8 cellular contexts compared by ENCODE assay signal in genomic region chr15:90306560-90306959, GRCh38. TPM values are rescaled to one million over a fixed set of nuclear protein-coding genes. Genes with fewer than 3 reads are reported as not detected.
DNase-seq lines count a peak whose midpoint lies in the region; ATAC-seq and TF ChIP-seq lines count a peak whose summit lies in the region.

No MANE protein-coding gene starts in this region.

- H3K27me3 Mint-ChIP-seq in activated naive CD4-positive, alpha-beta T cell treated with anti-CD3 and anti-CD28 coated beads, Interleukin-2, amount 10 ng/mL, durations not matched to agents 7 days and 5 days: peaks cover 6% of the 10 kb centered on the region

- no peak overlapping the region for H3K27ac ChIP-seq in esophagus muscularis mucosa (replicated peaks in 1 of 4)

- TF ChIP-seq CTCF in omental fat pad (IDR thresholded peaks at IDR 0.05) (no peak), esophagus muscularis mucosa (IDR thresholded peaks at IDR 0.05) (no peak)

- peak; percentile 50 for DNase-seq in activated naive CD4-positive, alpha-beta T cell treated with anti-CD3 and anti-CD28 coated beads, Interleukin-2, amount 10 ng/mL, durations not matched to agents 7 days and 5 days
- peak; percentile 25 to 37 for DNase-seq in stimulated activated CD4-positive, alpha-beta T cell treated with anti-CD3 and anti-CD28 coated beads, Interleukin-2, amount 100 ng/mL, for 48 hours
- DNase-seq in left colon (no peak), activated gamma-delta T cell treated with Interleukin-2 at 50 U/mL for 16 hours (no peak), omental fat pad (ENCODE audit: low spot score) (no peak), esophagus muscularis mucosa (ENCODE audit: extremely low spot score) (no peak)

- WGBS in esophagus muscularis mucosa: 64% methylated on average over 6 of the region's 6 CpGs

- H3K36me3 ChIP-seq in esophagus muscularis mucosa: no peaks in the 10 kb centered on the region

- no peak for TF ChIP-seq EP300 in esophagus muscularis mucosa (IDR thresholded peaks at IDR 0.05)

- H3K4me3 Mint-ChIP-seq in activated naive CD4-positive, alpha-beta T cell treated with anti-CD3 and anti-CD28 coated beads, Interleukin-2, amount 10 ng/mL, durations not matched to agents 7 days and 5 days: no peak overlapping the region

- H3K4me1 Mint-ChIP-seq in activated naive CD4-positive, alpha-beta T cell treated with anti-CD3 and anti-CD28 coated beads, Interleukin-2, amount 10 ng/mL, durations not matched to agents 7 days and 5 days: peaks cover 24% of the 10 kb centered on the region

- CTCF ChIA-PET in activated naive CD4-positive, alpha-beta T cell treated with anti-CD3 and anti-CD28 coated beads, Interleukin-2, amount 10 ng/mL, durations not matched to agents 7 days and 5 days (lab: Charles Lee): interaction anchor here (1.4 to 8.1 kb wide), 7 partner anchors 13 to 627 kb away, joined by 3 to 91 read pairs (median 7); no protein-coding TSS in a partner anchor

- no peak for TF ChIP-seq POLR2A in esophagus muscularis mucosa (IDR thresholded peaks at IDR 0.05; ENCODE audit: low read depth)

- H3K27ac Mint-ChIP-seq in activated naive CD4-positive, alpha-beta T cell treated with anti-CD3 and anti-CD28 coated beads, Interleukin-2, amount 10 ng/mL, durations not matched to agents 7 days and 5 days: peak overlapping the region; percentile 70

- H3K9me3 Mint-ChIP-seq in activated naive CD4-positive, alpha-beta T cell treated with anti-CD3 and anti-CD28 coated beads, Interleukin-2, amount 10 ng/mL, durations not matched to agents 7 days and 5 days: no peaks in the 10 kb centered on the region

- H3K36me3 Mint-ChIP-seq in activated naive CD4-positive, alpha-beta T cell treated with anti-CD3 and anti-CD28 coated beads, Interleukin-2, amount 10 ng/mL, durations not matched to agents 7 days and 5 days: no peaks in the 10 kb centered on the region

- no peaks in the 10 kb centered on the region for H3K9me3 ChIP-seq in esophagus muscularis mucosa

- no peaks in the 10 kb centered on the region for H3K27me3 ChIP-seq in esophagus muscularis mucosa

- peaks cover 0 to 6% (median 2%) of the 10 kb centered on the region in 4 donors for H3K4me1 ChIP-seq in esophagus muscularis mucosa

- H3K4me3 ChIP-seq in esophagus muscularis mucosa: no peak overlapping the region

- intact Hi-C loops in left colon (cut with DNase I, micrococcal nuclease) (no loop called here), esophagus muscularis mucosa (cut with DNase I) (no loop called here)

- peak; percentile 89 for ATAC-seq in GM19351 (IDR thresholded peaks at IDR 0.05; ENCODE audit: unreplicated experiment)
- ATAC-seq in HG03460 (IDR thresholded peaks at IDR 0.05; ENCODE audit: unreplicated experiment): peak; percentile 57
- no peak for ATAC-seq in left colon
- ATAC-seq in omental fat pad (ENCODE audit: low FRiP score): no peak

RNA-seq across cellular contexts. Expression of gene NGRN, which starts 41.1 kb away (rescaled TPM):
- 10 to 100 TPM; 47.8 to 57.0 TPM for total RNA-seq in left colon
- total RNA-seq in omental fat pad: 10 to 100 TPM; 55.5 to 81.7 (median 71.6) TPM
- 100 to 1,000 TPM; 140 to 166 (median 154) TPM for total RNA-seq in esophagus muscularis mucosa

RNA-seq across cellular contexts. Expression of gene ZNF774, which starts 45.5 kb away (rescaled TPM):
- 10 to 100 TPM; 14.7 to 21.2 TPM for total RNA-seq in left colon
- 1 to 10 TPM in 2 of 4 donors, under 1 TPM in 2; 0.36 to 1.8 (median 1.1) TPM for total RNA-seq in omental fat pad
- total RNA-seq in esophagus muscularis mucosa: 1 to 10 TPM; 1.5 to 2.3 (median 1.7) TPM

RNA-seq across cellular contexts. Expression of gene TTLL13, which starts 57.2 kb away (rescaled TPM):
- under 1 TPM; 0.47 to 0.58 TPM for total RNA-seq in left colon
- not detected for total RNA-seq in omental fat pad
- total RNA-seq in esophagus muscularis mucosa: under 1 TPM in 2 of 4 donors, not detected in 2; 0.32 to 0.42 TPM

Comparison
In these comparisons a context has a peak if more than half of its experiments do, and no peak if none do; other contexts are left out.
1. ATAC-seq: peak in GM19351 (single experiment) and HG03460 (single experiment); none in left colon (single experiment) and omental fat pad (single experiment).
2. DNase-seq: peak in activated naive CD4-positive, alpha-beta T cell treated with anti-CD3 and anti-CD28 coated beads, Interleukin-2, amount 10 ng/mL, durations not matched to agents 7 days and 5 days (single experiment) and stimulated activated CD4-positive, alpha-beta T cell treated with anti-CD3 and anti-CD28 coated beads, Interleukin-2, amount 100 ng/mL, for 48 hours (2 of 2); none in left colon (0 of 2), activated gamma-delta T cell treated with Interleukin-2 at 50 U/mL for 16 hours (single experiment), omental fat pad (single experiment) and esophagus muscularis mucosa (single experiment).
3. RNA of gene ZNF774, which starts 45.5 kb away (total RNA-seq): 14.7 to 21.2 TPM in left colon; 1.5 to 2.3 TPM in esophagus muscularis mucosa and 0.36 to 1.8 TPM in omental fat pad; every median in the first group is over 4 times any median in the second.